ENCODE assay signal across 1 cellular context in the genomic region with DNA sequence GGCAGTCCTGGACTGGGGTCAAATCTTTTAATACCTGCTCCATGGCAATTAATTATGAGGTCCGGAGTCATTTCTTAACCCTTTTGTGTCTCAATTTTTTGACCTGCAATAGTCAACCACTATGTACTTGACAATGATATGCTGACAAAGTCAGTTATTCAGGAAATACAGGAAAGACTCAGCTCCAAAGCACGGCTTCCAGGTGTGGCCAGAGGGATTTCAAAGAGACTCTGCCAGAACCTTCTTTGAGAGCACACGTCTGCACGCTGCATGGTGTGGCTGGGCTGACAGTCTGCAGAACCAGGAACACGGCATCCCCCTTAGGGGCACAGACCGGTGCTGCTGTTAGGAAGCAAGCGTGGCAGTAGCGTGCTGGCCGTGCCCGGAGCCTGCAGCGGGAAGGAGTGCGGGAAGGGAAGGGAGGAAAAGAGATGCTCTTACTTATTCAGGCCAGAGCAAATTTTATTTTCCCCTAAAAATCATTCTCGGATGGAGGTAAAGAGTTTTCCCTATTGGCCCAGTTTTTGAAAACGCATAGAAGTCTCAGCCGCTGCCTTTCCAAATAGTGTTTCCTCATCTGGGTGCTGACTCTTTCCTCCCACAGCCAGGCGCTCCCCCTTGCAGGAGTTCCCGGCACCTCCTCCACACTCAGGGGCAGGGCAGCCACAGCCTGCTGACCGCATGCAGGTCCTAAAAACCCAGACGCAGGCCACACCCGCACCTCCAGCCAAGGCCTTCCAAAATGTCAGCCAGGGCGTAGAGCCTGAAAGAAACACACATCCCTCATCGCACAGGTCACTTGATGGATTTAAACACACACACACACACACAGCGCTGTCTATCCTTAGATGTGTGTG.
TF ChIP-seq lines count a peak whose summit lies in the region.

No MANE protein-coding gene starts in this region.

TF ChIP-seq in K562, 482 proteins besides CTCF, POLR2A, EP300 and RAD21 (continued from another document and continues in another):
- TF ChIP-seq, protein P1, sequence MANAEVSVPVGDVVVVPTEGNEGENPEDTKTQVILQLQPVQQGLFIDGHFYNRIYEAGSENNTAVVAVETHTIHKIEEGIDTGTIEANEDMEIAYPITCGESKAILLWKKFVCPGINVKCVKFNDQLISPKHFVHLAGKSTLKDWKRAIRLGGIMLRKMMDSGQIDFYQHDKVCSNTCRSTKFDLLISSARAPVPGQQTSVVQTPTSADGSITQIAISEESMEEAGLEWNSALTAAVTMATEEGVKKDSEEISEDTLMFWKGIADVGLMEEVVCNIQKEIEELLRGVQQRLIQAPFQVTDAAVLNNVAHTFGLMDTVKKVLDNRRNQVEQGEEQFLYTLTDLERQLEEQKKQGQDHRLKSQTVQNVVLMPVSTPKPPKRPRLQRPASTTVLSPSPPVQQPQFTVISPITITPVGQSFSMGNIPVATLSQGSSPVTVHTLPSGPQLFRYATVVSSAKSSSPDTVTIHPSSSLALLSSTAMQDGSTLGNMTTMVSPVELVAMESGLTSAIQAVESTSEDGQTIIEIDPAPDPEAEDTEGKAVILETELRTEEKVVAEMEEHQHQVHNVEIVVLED (CRISPR knock-in tag; IDR thresholded peaks at IDR 0.05): no peak
- TF ChIP-seq RFX1 (IDR thresholded peaks at IDR 0.05) (no peak), ZFP36 (IDR thresholded peaks at IDR 0.05; ENCODE audit: low read depth, low read length, partially characterized antibody) (peak; percentile 10), ZNF23 (CRISPR knock-in tag; IDR thresholded peaks at IDR 0.05) (no peak), BRD4 (IDR thresholded peaks at IDR 0.05) (no peak), RBM25 (IDR thresholded peaks at IDR 0.05; ENCODE audit: low read depth, low read length, severe bottlenecking) (no peak), ESRRA (IDR thresholded peaks at IDR 0.05; ENCODE audit: borderline replicate concordance, low read depth) (peak; percentile 76; the same call in 1 of the 2 replicates), U2AF1 (optimal IDR thresholded peaks at IDR 0.05; ENCODE audit: low read depth, low read length) (no peak), LCOR (CRISPR knock-in tag; IDR thresholded peaks at IDR 0.05) (peak; percentile 96), CEBPG (CRISPR knock-in tag; IDR thresholded peaks at IDR 0.05) (no peak), CEBPG (tag; conservative IDR thresholded peaks at IDR 0.05 in 1 of 2, IDR thresholded peaks at IDR 0.05 in 1 of 2) (0 out of 4 replicates have a peak, but pooled peaks of 1 of the 2 experiments have one; percentile 7), DACH1 (IDR thresholded peaks at IDR 0.05; ENCODE audit: partially characterized antibody) (no peak), NR4A1 (CRISPR knock-in tag; IDR thresholded peaks at IDR 0.05) (0 out of 2 replicates have a peak, but pooled peaks have one; percentile 10), NR4A1 (tag; IDR thresholded peaks at IDR 0.05) (no peak), IRF2 (CRISPR knock-in tag; IDR thresholded peaks at IDR 0.05) (no peak), SMARCA4 (IDR thresholded peaks at IDR 0.05) (peak; percentile 58; the same call in 1 of the 2 replicates), CBX2 (IDR thresholded peaks at IDR 0.05; ENCODE audit: insufficient read depth, low read length, poor library complexity, severe bottlenecking) (no peak), NCOA6 (IDR thresholded peaks at IDR 0.05) (no peak), CREB1 (IDR thresholded peaks at IDR 0.05) (no peak), CREB1 (CRISPR knock-in tag; IDR thresholded peaks at IDR 0.05) (peak; percentile 55; the same call in 1 of the 2 replicates), SIN3B (IDR thresholded peaks at IDR 0.05; ENCODE audit: low read depth) (no peak), ZFX (CRISPR knock-in tag; IDR thresholded peaks at IDR 0.05) (peak; percentile 37; the same call in 1 of the 2 replicates), ELF1 (tag; IDR thresholded peaks at IDR 0.05) (no peak), SMAD4 (CRISPR knock-in tag; conservative IDR thresholded peaks at IDR 0.05) (0 out of 2 replicates have a peak, but pooled peaks have one; percentile 24), RBBP5 (IDR thresholded peaks at IDR 0.05; ENCODE audit: borderline replicate concordance, insufficient read depth, low read length, poor library complexity, severe bottlenecking) (peak; percentile 38), POLR2B (IDR thresholded peaks at IDR 0.05; ENCODE audit: low read depth, partially characterized antibody) (no peak), SIRT6 (IDR thresholded peaks at IDR 0.05; ENCODE audit: low read depth, low read length) (no peak), CCNT2 (IDR thresholded peaks at IDR 0.05; ENCODE audit: borderline replicate concordance, extremely low read depth, insufficient read length, low read depth, low read length) (peak; percentile 40), MYC (IDR thresholded peaks at IDR 0.05; ENCODE audit: low read depth, low read length) (peak; percentile 72), MYC (CRISPR knock-in tag; IDR thresholded peaks at IDR 0.05; ENCODE audit: borderline replicate concordance, low read depth) (no peak), TAF7 (tag; IDR thresholded peaks at IDR 0.05) (no peak), TEAD4 (IDR thresholded peaks at IDR 0.05; ENCODE audit: low read length) (peak; percentile 6; the same call in 1 of the 2 replicates), TEAD4 (CRISPR knock-in tag; IDR thresholded peaks at IDR 0.05; ENCODE audit: borderline replicate concordance) (no peak), HDAC8 (tag; IDR thresholded peaks at IDR 0.05) (no peak), BRCA1 (IDR thresholded peaks at IDR 0.05) (no peak), BRCA1 (CRISPR knock-in tag; IDR thresholded peaks at IDR 0.05) (no peak), XRCC5 (IDR thresholded peaks at IDR 0.05; ENCODE audit: low read depth, low read length) (no peak), TCF3 (CRISPR knock-in tag; IDR thresholded peaks at IDR 0.05) (peak; percentile 48; the same call in 1 of the 2 replicates)
- TF ChIP-seq, protein P2, sequence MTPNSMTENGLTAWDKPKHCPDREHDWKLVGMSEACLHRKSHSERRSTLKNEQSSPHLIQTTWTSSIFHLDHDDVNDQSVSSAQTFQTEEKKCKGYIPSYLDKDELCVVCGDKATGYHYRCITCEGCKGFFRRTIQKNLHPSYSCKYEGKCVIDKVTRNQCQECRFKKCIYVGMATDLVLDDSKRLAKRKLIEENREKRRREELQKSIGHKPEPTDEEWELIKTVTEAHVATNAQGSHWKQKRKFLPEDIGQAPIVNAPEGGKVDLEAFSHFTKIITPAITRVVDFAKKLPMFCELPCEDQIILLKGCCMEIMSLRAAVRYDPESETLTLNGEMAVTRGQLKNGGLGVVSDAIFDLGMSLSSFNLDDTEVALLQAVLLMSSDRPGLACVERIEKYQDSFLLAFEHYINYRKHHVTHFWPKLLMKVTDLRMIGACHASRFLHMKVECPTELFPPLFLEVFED (CRISPR knock-in tag; conservative IDR thresholded peaks at IDR 0.05): no peak
- TF ChIP-seq, protein P3, sequence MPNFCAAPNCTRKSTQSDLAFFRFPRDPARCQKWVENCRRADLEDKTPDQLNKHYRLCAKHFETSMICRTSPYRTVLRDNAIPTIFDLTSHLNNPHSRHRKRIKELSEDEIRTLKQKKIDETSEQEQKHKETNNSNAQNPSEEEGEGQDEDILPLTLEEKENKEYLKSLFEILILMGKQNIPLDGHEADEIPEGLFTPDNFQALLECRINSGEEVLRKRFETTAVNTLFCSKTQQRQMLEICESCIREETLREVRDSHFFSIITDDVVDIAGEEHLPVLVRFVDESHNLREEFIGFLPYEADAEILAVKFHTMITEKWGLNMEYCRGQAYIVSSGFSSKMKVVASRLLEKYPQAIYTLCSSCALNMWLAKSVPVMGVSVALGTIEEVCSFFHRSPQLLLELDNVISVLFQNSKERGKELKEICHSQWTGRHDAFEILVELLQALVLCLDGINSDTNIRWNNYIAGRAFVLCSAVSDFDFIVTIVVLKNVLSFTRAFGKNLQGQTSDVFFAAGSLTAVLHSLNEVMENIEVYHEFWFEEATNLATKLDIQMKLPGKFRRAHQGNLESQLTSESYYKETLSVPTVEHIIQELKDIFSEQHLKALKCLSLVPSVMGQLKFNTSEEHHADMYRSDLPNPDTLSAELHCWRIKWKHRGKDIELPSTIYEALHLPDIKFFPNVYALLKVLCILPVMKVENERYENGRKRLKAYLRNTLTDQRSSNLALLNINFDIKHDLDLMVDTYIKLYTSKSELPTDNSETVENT (CRISPR knock-in tag; IDR thresholded peaks at IDR 0.05): no peak
- TF ChIP-seq, protein P4, sequence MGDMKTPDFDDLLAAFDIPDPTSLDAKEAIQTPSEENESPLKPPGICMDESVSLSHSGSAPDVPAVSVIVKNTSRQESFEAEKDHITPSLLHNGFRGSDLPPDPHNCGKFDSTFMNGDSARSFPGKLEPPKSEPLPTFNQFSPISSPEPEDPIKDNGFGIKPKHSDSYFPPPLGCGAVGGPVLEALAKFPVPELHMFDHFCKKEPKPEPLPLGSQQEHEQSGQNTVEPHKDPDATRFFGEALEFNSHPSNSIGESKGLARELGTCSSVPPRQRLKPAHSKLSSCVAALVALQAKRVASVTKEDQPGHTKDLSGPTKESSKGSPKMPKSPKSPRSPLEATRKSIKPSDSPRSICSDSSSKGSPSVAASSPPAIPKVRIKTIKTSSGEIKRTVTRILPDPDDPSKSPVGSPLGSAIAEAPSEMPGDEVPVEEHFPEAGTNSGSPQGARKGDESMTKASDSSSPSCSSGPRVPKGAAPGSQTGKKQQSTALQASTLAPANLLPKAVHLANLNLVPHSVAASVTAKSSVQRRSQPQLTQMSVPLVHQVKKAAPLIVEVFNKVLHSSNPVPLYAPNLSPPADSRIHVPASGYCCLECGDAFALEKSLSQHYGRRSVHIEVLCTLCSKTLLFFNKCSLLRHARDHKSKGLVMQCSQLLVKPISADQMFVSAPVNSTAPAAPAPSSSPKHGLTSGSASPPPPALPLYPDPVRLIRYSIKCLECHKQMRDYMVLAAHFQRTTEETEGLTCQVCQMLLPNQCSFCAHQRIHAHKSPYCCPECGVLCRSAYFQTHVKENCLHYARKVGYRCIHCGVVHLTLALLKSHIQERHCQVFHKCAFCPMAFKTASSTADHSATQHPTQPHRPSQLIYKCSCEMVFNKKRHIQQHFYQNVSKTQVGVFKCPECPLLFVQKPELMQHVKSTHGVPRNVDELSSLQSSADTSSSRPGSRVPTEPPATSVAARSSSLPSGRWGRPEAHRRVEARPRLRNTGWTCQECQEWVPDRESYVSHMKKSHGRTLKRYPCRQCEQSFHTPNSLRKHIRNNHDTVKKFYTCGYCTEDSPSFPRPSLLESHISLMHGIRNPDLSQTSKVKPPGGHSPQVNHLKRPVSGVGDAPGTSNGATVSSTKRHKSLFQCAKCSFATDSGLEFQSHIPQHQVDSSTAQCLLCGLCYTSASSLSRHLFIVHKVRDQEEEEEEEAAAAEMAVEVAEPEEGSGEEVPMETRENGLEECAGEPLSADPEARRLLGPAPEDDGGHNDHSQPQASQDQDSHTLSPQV (IDR thresholded peaks at IDR 0.05): no peak
- TF ChIP-seq, protein P5, sequence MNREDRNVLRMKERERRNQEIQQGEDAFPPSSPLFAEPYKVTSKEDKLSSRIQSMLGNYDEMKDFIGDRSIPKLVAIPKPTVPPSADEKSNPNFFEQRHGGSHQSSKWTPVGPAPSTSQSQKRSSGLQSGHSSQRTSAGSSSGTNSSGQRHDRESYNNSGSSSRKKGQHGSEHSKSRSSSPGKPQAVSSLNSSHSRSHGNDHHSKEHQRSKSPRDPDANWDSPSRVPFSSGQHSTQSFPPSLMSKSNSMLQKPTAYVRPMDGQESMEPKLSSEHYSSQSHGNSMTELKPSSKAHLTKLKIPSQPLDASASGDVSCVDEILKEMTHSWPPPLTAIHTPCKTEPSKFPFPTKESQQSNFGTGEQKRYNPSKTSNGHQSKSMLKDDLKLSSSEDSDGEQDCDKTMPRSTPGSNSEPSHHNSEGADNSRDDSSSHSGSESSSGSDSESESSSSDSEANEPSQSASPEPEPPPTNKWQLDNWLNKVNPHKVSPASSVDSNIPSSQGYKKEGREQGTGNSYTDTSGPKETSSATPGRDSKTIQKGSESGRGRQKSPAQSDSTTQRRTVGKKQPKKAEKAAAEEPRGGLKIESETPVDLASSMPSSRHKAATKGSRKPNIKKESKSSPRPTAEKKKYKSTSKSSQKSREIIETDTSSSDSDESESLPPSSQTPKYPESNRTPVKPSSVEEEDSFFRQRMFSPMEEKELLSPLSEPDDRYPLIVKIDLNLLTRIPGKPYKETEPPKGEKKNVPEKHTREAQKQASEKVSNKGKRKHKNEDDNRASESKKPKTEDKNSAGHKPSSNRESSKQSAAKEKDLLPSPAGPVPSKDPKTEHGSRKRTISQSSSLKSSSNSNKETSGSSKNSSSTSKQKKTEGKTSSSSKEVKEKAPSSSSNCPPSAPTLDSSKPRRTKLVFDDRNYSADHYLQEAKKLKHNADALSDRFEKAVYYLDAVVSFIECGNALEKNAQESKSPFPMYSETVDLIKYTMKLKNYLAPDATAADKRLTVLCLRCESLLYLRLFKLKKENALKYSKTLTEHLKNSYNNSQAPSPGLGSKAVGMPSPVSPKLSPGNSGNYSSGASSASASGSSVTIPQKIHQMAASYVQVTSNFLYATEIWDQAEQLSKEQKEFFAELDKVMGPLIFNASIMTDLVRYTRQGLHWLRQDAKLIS (CRISPR knock-in tag; IDR thresholded peaks at IDR 0.05): 0 out of 2 replicates have a peak, but pooled peaks have one; percentile 52
- TF ChIP-seq, protein P6, sequence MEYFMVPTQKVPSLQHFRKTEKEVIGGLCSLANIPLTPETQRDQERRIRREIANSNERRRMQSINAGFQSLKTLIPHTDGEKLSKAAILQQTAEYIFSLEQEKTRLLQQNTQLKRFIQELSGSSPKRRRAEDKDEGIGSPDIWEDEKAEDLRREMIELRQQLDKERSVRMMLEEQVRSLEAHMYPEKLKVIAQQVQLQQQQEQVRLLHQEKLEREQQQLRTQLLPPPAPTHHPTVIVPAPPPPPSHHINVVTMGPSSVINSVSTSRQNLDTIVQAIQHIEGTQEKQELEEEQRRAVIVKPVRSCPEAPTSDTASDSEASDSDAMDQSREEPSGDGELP (CRISPR knock-in tag; IDR thresholded peaks at IDR 0.05; ENCODE audit: borderline replicate concordance): peak; percentile 86
- TF ChIP-seq, protein P7, sequence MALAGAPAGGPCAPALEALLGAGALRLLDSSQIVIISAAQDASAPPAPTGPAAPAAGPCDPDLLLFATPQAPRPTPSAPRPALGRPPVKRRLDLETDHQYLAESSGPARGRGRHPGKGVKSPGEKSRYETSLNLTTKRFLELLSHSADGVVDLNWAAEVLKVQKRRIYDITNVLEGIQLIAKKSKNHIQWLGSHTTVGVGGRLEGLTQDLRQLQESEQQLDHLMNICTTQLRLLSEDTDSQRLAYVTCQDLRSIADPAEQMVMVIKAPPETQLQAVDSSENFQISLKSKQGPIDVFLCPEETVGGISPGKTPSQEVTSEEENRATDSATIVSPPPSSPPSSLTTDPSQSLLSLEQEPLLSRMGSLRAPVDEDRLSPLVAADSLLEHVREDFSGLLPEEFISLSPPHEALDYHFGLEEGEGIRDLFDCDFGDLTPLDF (CRISPR knock-in tag; IDR thresholded peaks at IDR 0.05): peak; percentile 39; the same call in 1 of the 2 replicates
- TF ChIP-seq, protein P8, sequence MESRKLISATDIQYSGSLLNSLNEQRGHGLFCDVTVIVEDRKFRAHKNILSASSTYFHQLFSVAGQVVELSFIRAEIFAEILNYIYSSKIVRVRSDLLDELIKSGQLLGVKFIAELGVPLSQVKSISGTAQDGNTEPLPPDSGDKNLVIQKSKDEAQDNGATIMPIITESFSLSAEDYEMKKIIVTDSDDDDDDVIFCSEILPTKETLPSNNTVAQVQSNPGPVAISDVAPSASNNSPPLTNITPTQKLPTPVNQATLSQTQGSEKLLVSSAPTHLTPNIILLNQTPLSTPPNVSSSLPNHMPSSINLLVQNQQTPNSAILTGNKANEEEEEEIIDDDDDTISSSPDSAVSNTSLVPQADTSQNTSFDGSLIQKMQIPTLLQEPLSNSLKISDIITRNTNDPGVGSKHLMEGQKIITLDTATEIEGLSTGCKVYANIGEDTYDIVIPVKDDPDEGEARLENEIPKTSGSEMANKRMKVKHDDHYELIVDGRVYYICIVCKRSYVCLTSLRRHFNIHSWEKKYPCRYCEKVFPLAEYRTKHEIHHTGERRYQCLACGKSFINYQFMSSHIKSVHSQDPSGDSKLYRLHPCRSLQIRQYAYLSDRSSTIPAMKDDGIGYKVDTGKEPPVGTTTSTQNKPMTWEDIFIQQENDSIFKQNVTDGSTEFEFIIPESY (CRISPR knock-in tag; IDR thresholded peaks at IDR 0.05): peak; percentile 26; the same call in 1 of the 2 replicates
